In the genomic region with DNA sequence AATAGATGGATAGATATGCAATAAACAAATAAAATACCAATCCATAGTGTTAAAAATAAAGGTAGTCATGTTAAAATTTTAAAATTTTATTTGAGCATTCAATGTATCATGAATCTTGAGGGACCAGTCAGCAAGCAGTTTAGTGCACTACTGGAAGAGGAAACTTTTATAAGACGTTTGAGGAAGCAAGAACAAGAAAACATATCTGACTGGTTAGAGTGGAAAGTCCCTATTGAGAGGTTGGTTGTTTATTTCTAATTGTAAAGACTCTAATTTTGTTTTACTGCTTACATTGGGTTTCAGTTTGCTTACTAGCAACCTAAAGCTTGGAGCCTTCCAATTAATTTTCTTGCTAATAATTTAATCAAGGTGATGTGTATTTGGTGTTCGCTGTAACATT, we compare ENCODE assay signal across 26 cellular contexts.
DNase-seq lines count a peak whose midpoint lies in the region; ATAC-seq and TF ChIP-seq lines count a peak whose summit lies in the region.
"Had no signal": no experiment of that assay in that cellular context is flagged by ENCODE, and none has a peak within 500 bp of the region (broad histone marks: within the 10 kb centered on the region; RNA-seq: fewer than 3 reads in every experiment).

No MANE protein-coding gene starts in this region.

- H3K27me3 ChIP-seq in OCI-LY3 (ENCODE audit: low read depth, low read length) (no peaks in the 10 kb centered on the region), sigmoid colon (no peaks in the 10 kb centered on the region), testis (no peaks in the 10 kb centered on the region)

- H3K36me3 ChIP-seq in OCI-LY3 (replicated peaks; ENCODE audit: low read depth, low read length) (no peaks in the 10 kb centered on the region), sigmoid colon (no peaks in the 10 kb centered on the region), testis (ENCODE audit: low read depth, missing control alignments) (no peaks in the 10 kb centered on the region)
- H3K36me3 ChIP-seq: thoracic aorta had no signal

- intact Hi-C loops in sigmoid colon (cut with DNase I) (no loop called here), testis (cut with DNase I; ENCODE audit: low total_unique reads) (no loop called here)

- H3K9me3 ChIP-seq in OCI-LY3 (ENCODE audit: insufficient read depth, low read length): no peaks in the 10 kb centered on the region; the same call in 1 of the 2 replicates
- H3K9me3 ChIP-seq in sigmoid colon: no peaks in the 10 kb centered on the region
- no peaks in the 10 kb centered on the region for H3K9me3 ChIP-seq in testis
- H3K9me3 ChIP-seq: psoas muscle, thoracic aorta had no signal

- no peak for DNase-seq in sigmoid colon
- no peak for DNase-seq in H4 (ENCODE audit: low spot score)
- DNase-seq in testis: no peak
- DNase-seq: activated CD4-positive, alpha-beta memory T cell treated with anti-CD3 and anti-CD28 coated beads, Interleukin-2, amount 10 ng/mL, durations not matched to agents 7 days and 5 days; activated CD4-positive, CD25-positive, alpha-beta regulatory T cell treated with anti-CD3 and anti-CD28 coated beads, Interleukin-2, amount 50 U/mL, for 72 hours; activated CD8-positive, alpha-beta memory T cell treated with anti-CD3 and anti-CD28 coated beads, Interleukin-2, amount 50 U/mL, for 48 hours; amygdala; DMS53; islet precursor cell; naive thymus-derived CD8-positive, alpha-beta T cell; NCI-H1105 treated with DMSO at 0.1 percent for 48 hours; NCI-H2081; NCI-H226; occipital lobe; OCI-M1; psoas muscle; stimulated activated CD4-positive, alpha-beta T cell treated with anti-CD3 and anti-CD28 coated beads, Interleukin-4, amount 100 ng/mL, for 4 hours; T-helper 17 cell had no signal

- TF ChIP-seq EP300 in sigmoid colon (IDR thresholded peaks at IDR 0.05): no peak

- H3K9ac ChIP-seq in OCI-LY3 (ENCODE audit: low read length): no peak overlapping the region

- TF ChIP-seq CTCF in OCI-LY3 (IDR thresholded peaks at IDR 0.05; ENCODE audit: low read depth, low read length) (no peak), sigmoid colon (IDR thresholded peaks at IDR 0.05) (no peak), testis (IDR thresholded peaks at IDR 0.05) (no peak)

- ATAC-seq in GM18858 (IDR thresholded peaks at IDR 0.05; ENCODE audit: unreplicated experiment) (peak; percentile 48), GM21619 (IDR thresholded peaks at IDR 0.05; ENCODE audit: unreplicated experiment) (peak; percentile 42), HG02973 (IDR thresholded peaks at IDR 0.05; ENCODE audit: unreplicated experiment) (peak; percentile 57), HG03460 (IDR thresholded peaks at IDR 0.05; ENCODE audit: unreplicated experiment) (no peak)
- ATAC-seq: naive thymus-derived CD8-positive, alpha-beta T cell; psoas muscle; stimulated activated memory B cell treated with anti-CD40 and anti-IgM and Interleukin-4, amounts not matched to agents 10 μg/mL and 1 μg/mL and 100 μg/mL, for 72 hours; T-helper 17 cell had no signal

- 57 to 59% methylated on average over 2 of the region's 2 CpGs for WGBS in sigmoid colon, 2 donors
- 78 to 81% methylated on average over 2 of the region's 2 CpGs for WGBS in testis, 2 donors

- H3K4me1 ChIP-seq in OCI-LY3 (ENCODE audit: low read length): peaks cover 19% of the 10 kb centered on the region
- H3K4me1 ChIP-seq in sigmoid colon: no peaks in the 10 kb centered on the region
- no peaks in the 10 kb centered on the region for H3K4me1 ChIP-seq in testis
- H3K4me1 ChIP-seq: psoas muscle had no signal

- H3K79me2 ChIP-seq in OCI-LY3 (ENCODE audit: low read length): no peaks in the 10 kb centered on the region

- H3K4me2 ChIP-seq in OCI-LY3 (ENCODE audit: low read length): peak overlapping the region; percentile 20; the same call in 1 of the 2 replicates

- TF ChIP-seq POLR2A in sigmoid colon (IDR thresholded peaks at IDR 0.05) (no peak), testis (IDR thresholded peaks at IDR 0.05) (no peak)

- H3K27ac ChIP-seq in OCI-LY3 (ENCODE audit: low read length): no peak overlapping the region
- no peak overlapping the region for H3K27ac ChIP-seq in sigmoid colon
- no peak overlapping the region for H3K27ac ChIP-seq in testis
- H3K27ac ChIP-seq: psoas muscle, SK-N-MC, thoracic aorta had no signal

- H4K20me1 ChIP-seq in OCI-LY3 (ENCODE audit: insufficient read depth, low read length): no peaks in the 10 kb centered on the region

- no peak overlapping the region for H2AFZ ChIP-seq in OCI-LY3 (ENCODE audit: low read depth, low read length)

- no peak overlapping the region for H3K4me3 ChIP-seq in OCI-LY3 (ENCODE audit: low read length)
- H3K4me3 ChIP-seq in sigmoid colon: no peak overlapping the region
- H3K4me3 ChIP-seq in testis: no peak overlapping the region
- H3K4me3 ChIP-seq: psoas muscle, SK-N-MC, thoracic aorta had no signal
